In genomic region chr5:152113401-152113800, GRCh38 we compare ENCODE assay signal across 11 cellular contexts.
A peak's percentile ranks its signal among the peaks of the same experiment; 100 is the strongest.
DNase-seq lines count a peak whose midpoint lies in the region; ATAC-seq and TF ChIP-seq lines count a peak whose summit lies in the region.
"Had no signal": no experiment of that assay in that cellular context is flagged by ENCODE, and none has a peak within 500 bp of the region (broad histone marks: within the 10 kb centered on the region; RNA-seq: fewer than 3 reads in every experiment).

No MANE protein-coding gene starts in this region.

- H3K9me3 Mint-ChIP-seq in neural crest cell: peaks cover 8% of the 10 kb centered on the region

- H3K27ac ChIP-seq in upper lobe of right lung: no peak overlapping the region

- H3K4me3 ChIP-seq in upper lobe of right lung: no peak overlapping the region

- no peak overlapping the region for H3K4me3 Mint-ChIP-seq in neural crest cell

- H3K27ac Mint-ChIP-seq in neural crest cell (ENCODE audit: unreplicated experiment): peak overlapping the region; percentile 95

- intact Hi-C loops in upper lobe of right lung (cut with DNase I): no loop called here

- no peaks in the 10 kb centered on the region for H3K36me3 Mint-ChIP-seq in neural crest cell (ENCODE audit: low read depth)

- H3K9me3 ChIP-seq in upper lobe of right lung: no peaks in the 10 kb centered on the region

- H3K4me1 Mint-ChIP-seq in neural crest cell: peaks cover 3% of the 10 kb centered on the region

- H3K36me3 ChIP-seq in upper lobe of right lung: no peaks in the 10 kb centered on the region

- no peaks in the 10 kb centered on the region for H3K27me3 ChIP-seq in upper lobe of right lung

- H3K27me3 Mint-ChIP-seq in neural crest cell (ENCODE audit: low read depth): no peaks in the 10 kb centered on the region

- no peak for TF ChIP-seq CTCF in neural crest cell (conservative IDR thresholded peaks at IDR 0.05)
- TF ChIP-seq CTCF in upper lobe of right lung (IDR thresholded peaks at IDR 0.05): no peak

- DNase-seq in A172 (ENCODE audit: low spot score) (peak; percentile 90), activated T-cell treated with anti-CD3 and anti-CD28 coated beads for 48 hours (ENCODE audit: low read depth) (peak; percentile 33), neural crest cell (ENCODE audit: low read depth, low spot score) (no peak), upper lobe of right lung (no peak), amygdala (lab: John Stamatoyannopoulos, UW) (no peak)
- DNase-seq: Kasumi-1, left colon, NCI-H510A had no signal

- peak; percentile 85 for ATAC-seq in HG03432 (IDR thresholded peaks at IDR 0.05; ENCODE audit: unreplicated experiment)
- no peak for ATAC-seq in GM18909 (IDR thresholded peaks at IDR 0.05; ENCODE audit: poor library complexity, unreplicated experiment)
- ATAC-seq in upper lobe of right lung: no peak
- ATAC-seq in esophagus mucosa: no peak
- ATAC-seq: left colon had no signal

- no peaks in the 10 kb centered on the region for H3K4me1 ChIP-seq in upper lobe of right lung

Comparison
In these comparisons a context has a peak if more than half of its experiments do, and no peak if none do; other contexts are left out.
1. DNase-seq: peak in A172 (single experiment) and activated T-cell treated with anti-CD3 and anti-CD28 coated beads for 48 hours (single experiment); none in neural crest cell (single experiment), upper lobe of right lung (single experiment) and amygdala (0 of 56).